ENCODE assay signal across 1 cellular context in genomic region chr19:14150770-14151661, GRCh38.
TF ChIP-seq lines count a peak whose summit lies in the region.

No MANE protein-coding gene starts in this region.

TF ChIP-seq in SK-N-SH treated with all-trans-retinoic acid at 6 μM for 48 hours, 23 proteins besides CTCF, POLR2A, EP300 and RAD21 (continued from another document):
- TF ChIP-seq ARNTL (CRISPR knock-in tag; IDR thresholded peaks at IDR 0.05; ENCODE audit: borderline replicate concordance, low read depth), result no peak
- no peak for TF ChIP-seq ZNF70 (CRISPR knock-in tag; IDR thresholded peaks at IDR 0.05)
- no peak for TF ChIP-seq ISL1 (CRISPR knock-in tag; IDR thresholded peaks at IDR 0.05)
- TF ChIP-seq RARB (CRISPR knock-in tag; IDR thresholded peaks at IDR 0.05), result no peak
- no peak for TF ChIP-seq PPARA (CRISPR knock-in tag; IDR thresholded peaks at IDR 0.05; ENCODE audit: borderline replicate concordance)
- TF ChIP-seq ZNF8 (CRISPR knock-in tag; IDR thresholded peaks at IDR 0.05), result no peak
TF ChIP-seq in SK-N-SH treated with all-trans-retinoic acid at 6 μM for 48 hours: peak in this region for 0.
